In genomic region chr11:130798801-130799200, GRCh38 we compare ENCODE assay signal across 16 cellular contexts.
"Had no signal": no experiment of that assay in that cellular context is flagged by ENCODE, and none has a peak within 500 bp of the region (broad histone marks: within the 10 kb centered on the region; RNA-seq: fewer than 3 reads in every experiment).

No MANE protein-coding gene starts in this region.

- H3K27ac ChIP-seq: body of pancreas, lower lobe of right lung, neutrophil had no signal

- H3K27me3 Mint-ChIP-seq: activated naive CD4-positive, alpha-beta T cell treated with anti-CD3 and anti-CD28 coated beads, Interleukin-2, amount 50 U/mL, for 24 hours; dendritic cell treated with granulocyte-macrophage colony-stimulating factor and Interleukin-4, amounts not matched to agents 40 ng/mL and 50 ng/mL, for 4 days had no signal

- H3K9me3 ChIP-seq: body of pancreas, lower lobe of right lung, neutrophil had no signal

- H3K36me3 Mint-ChIP-seq: activated naive CD4-positive, alpha-beta T cell treated with anti-CD3 and anti-CD28 coated beads, Interleukin-2, amount 50 U/mL, for 24 hours; naive thymus-derived CD8-positive, alpha-beta T cell; type B pancreatic cell had no signal

- H3K9me3 Mint-ChIP-seq: activated CD4-positive, alpha-beta T cell treated with anti-CD3 and anti-CD28 coated beads, Interleukin-2, amount 10 ng/mL, durations not matched to agents 7 days and 5 days; activated naive CD4-positive, alpha-beta T cell treated with anti-CD3 and anti-CD28 coated beads, Interleukin-2, amount 50 U/mL, for 24 hours; activated T-helper 2 cell treated with anti-CD3 and anti-CD28 coated beads, Interferon-gamma antibody, Interleukin-2, Interleukin-4, amounts not matched to agents 10 μg/mL and 5 μg/mL and 100 μg/mL, durations not matched to agents 14 hours and 24 hours and 36 hours had no signal

- H3K4me1 Mint-ChIP-seq: activated B cell treated with CpG ODN at 0.5 μM for 24 hours; activated CD4-positive, alpha-beta T cell treated with anti-CD3 and anti-CD28 coated beads, Interleukin-2, amount 10 ng/mL, durations not matched to agents 7 days and 5 days; activated naive CD4-positive, alpha-beta T cell treated with anti-CD3 and anti-CD28 coated beads, Interleukin-2, amount 50 U/mL, for 24 hours; naive thymus-derived CD8-positive, alpha-beta T cell had no signal

- ATAC-seq: body of pancreas; lower lobe of right lung; naive thymus-derived CD8-positive, alpha-beta T cell; right cardiac atrium had no signal

- H3K4me3 ChIP-seq: body of pancreas, lower lobe of right lung had no signal

- DNase-seq: activated B cell treated with CpG ODN at 0.5 μM for 24 hours; activated CD4-positive, alpha-beta T cell treated with anti-CD3 and anti-CD28 coated beads, Interleukin-2, amount 10 ng/mL, durations not matched to agents 7 days and 5 days; activated CD8-positive, alpha-beta memory T cell treated with anti-CD3 and anti-CD28 coated beads for 24 hours; body of pancreas; glutamatergic neuron; lower lobe of right lung; naive thymus-derived CD8-positive, alpha-beta T cell; right cardiac atrium; stimulated activated CD4-positive, alpha-beta T cell treated with anti-CD3 and anti-CD28 coated beads, Interleukin-2, amount 100 ng/mL, for 24 hours; stimulated activated naive CD4-positive, alpha-beta T cell treated with Interleukin-2 at 50 U/mL for 16 hours; T-helper 2 cell had no signal

- H3K4me3 Mint-ChIP-seq: activated B cell treated with CpG ODN at 0.5 μM for 24 hours; activated CD4-positive, alpha-beta T cell treated with anti-CD3 and anti-CD28 coated beads, Interleukin-2, amount 10 ng/mL, durations not matched to agents 7 days and 5 days; activated naive CD4-positive, alpha-beta T cell treated with anti-CD3 and anti-CD28 coated beads, Interleukin-2, amount 50 U/mL, for 24 hours; dendritic cell treated with granulocyte-macrophage colony-stimulating factor and Interleukin-4, amounts not matched to agents 40 ng/mL and 50 ng/mL, for 4 days; naive thymus-derived CD8-positive, alpha-beta T cell; type B pancreatic cell had no signal

- H3K27ac Mint-ChIP-seq: activated B cell treated with CpG ODN at 0.5 μM for 24 hours; activated CD4-positive, alpha-beta T cell treated with anti-CD3 and anti-CD28 coated beads, Interleukin-2, amount 10 ng/mL, durations not matched to agents 7 days and 5 days; activated naive CD4-positive, alpha-beta T cell treated with anti-CD3 and anti-CD28 coated beads, Interleukin-2, amount 50 U/mL, for 24 hours; activated T-helper 2 cell treated with anti-CD3 and anti-CD28 coated beads, Interferon-gamma antibody, Interleukin-2, Interleukin-4, amounts not matched to agents 10 μg/mL and 5 μg/mL and 100 μg/mL, durations not matched to agents 14 hours and 24 hours and 36 hours; dendritic cell treated with granulocyte-macrophage colony-stimulating factor and Interleukin-4, amounts not matched to agents 40 ng/mL and 50 ng/mL, for 4 days; naive thymus-derived CD8-positive, alpha-beta T cell; type B pancreatic cell had no signal

- H3K27me3 ChIP-seq: body of pancreas, neutrophil had no signal

- H3K36me3 ChIP-seq: lower lobe of right lung, neutrophil had no signal

- H3K4me1 ChIP-seq: body of pancreas, lower lobe of right lung had no signal
